Comparison of ENCODE assay signal across 18 cellular contexts in the genomic region with DNA sequence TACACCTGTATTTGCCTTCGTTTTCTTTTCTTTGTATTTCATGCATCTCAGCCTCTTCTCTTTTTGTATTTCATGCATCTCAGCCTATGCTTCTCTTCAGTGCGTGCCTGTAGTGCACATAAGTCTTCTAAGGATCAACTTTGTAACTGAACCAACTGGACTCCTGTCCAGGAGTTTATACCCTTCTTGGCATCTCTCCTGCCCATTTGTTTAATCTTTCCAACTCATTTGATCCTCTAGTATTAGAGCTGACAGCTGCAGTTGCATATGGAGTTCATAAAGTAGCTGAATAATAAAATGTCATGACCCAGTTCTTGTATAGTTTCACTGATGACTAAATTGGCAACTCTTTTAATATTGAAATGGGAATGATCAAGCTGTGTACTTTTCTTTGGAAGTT.
"Had no signal": no experiment of that assay in that cellular context is flagged by ENCODE, and none has a peak within 500 bp of the region (broad histone marks: within the 10 kb centered on the region; RNA-seq: fewer than 3 reads in every experiment).

No MANE protein-coding gene starts in this region.

- H3K9me3 ChIP-seq: esophagus squamous epithelium, ovary, right lobe of liver, testis had no signal

- FAIRE-seq: bronchial epithelial cell, endothelial cell of umbilical vein had no signal

- DNase-seq: activated CD4-positive, alpha-beta memory T cell treated with anti-CD3 and anti-CD28 coated beads for 36 hours; activated CD4-positive, alpha-beta T cell treated with anti-CD3 and anti-CD28 coated beads for 4 hours; activated T-cell treated with anti-CD3 and anti-CD28 coated beads for 4 hours; dermis blood vessel endothelial cell; effector memory CD4-positive, alpha-beta T cell; esophagus squamous epithelium; foreskin keratinocyte; glutamatergic neuron; hypothalamus; kidney glomerular epithelial cell; left ventricle myocardium superior; ovary; right lobe of liver; stimulated activated CD4-positive, alpha-beta T cell treated with anti-CD3 and anti-CD28 coated beads, Interleukin-4, amount 100 ng/mL, for 1 hour; testis had no signal

- H3K36me3 ChIP-seq: esophagus squamous epithelium, ovary, right lobe of liver had no signal

- H3K4me3 ChIP-seq: esophagus squamous epithelium, ovary, right lobe of liver, smooth muscle cell, testis had no signal

- H3K27ac ChIP-seq: foreskin keratinocyte, ovary, right lobe of liver had no signal
